21 cellular contexts compared by ENCODE assay signal in the genomic region with DNA sequence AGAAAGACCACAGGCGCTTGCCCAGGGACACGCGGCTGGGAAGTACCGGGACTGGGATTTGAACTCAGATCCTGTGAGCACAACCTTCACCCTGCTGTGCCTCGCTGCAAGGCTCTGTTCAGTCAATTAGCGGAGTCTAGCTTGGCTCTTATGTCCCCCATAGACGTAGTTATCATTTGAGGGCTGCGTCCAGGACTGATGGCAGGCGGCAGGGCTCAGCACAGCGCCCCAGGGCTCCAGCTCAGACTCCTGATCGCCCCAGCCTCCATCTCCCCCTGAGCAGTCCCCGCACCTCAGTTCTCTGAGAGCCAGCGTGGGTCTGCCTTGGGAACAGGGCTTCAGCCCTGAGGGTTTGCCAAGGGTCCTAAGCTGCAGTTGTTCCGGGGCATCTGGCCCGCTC. TPM values are rescaled to one million over a fixed set of nuclear protein-coding genes. Genes with fewer than 3 reads are reported as not detected.
A peak's percentile ranks its signal among the peaks of the same experiment; 100 is the strongest.
DNase-seq lines count a peak whose midpoint lies in the region; ATAC-seq, FAIRE-seq and TF ChIP-seq lines count a peak whose summit lies in the region.
"Had no signal": no experiment of that assay in that cellular context is flagged by ENCODE, and none has a peak within 500 bp of the region (broad histone marks: within the 10 kb centered on the region; RNA-seq: fewer than 3 reads in every experiment).

No MANE protein-coding gene starts in this region.

- intact Hi-C loops in left ventricle myocardium superior (cut with micrococcal nuclease) (no loop called here), right cardiac atrium (cut with DNase I) (no loop called here), left lung (cut with DNase I) (no loop called here), posterior vena cava (cut with DNase I) (no loop called here), kidney (cut with DNase I) (no loop called here)

- no peak for ATAC-seq in left ventricle myocardium superior
- no peak for ATAC-seq in right cardiac atrium
- ATAC-seq in left lung: no peak
- ATAC-seq in GM21528 (IDR thresholded peaks at IDR 0.05; ENCODE audit: low FRiP score, unreplicated experiment): no peak
- ATAC-seq: GM23338 had no signal

- H3K27me3 ChIP-seq in right cardiac atrium (ENCODE audit: control insufficient read depth, insufficient read depth) (no peaks in the 10 kb centered on the region), left lung (peaks cover 23 to 75% of the 10 kb centered on the region in 2 donors)

- H3K4me3 ChIP-seq in right cardiac atrium (ENCODE audit: low read length) (no peak overlapping the region), left lung (no peak overlapping the region), kidney (ENCODE audit: low read length in 2 of 2) (no peak overlapping the region)
- H3K4me3 ChIP-seq: A549, GM23338 had no signal

- H3K9ac ChIP-seq in kidney (ENCODE audit: low read length in 2 of 2): no peak overlapping the region

- peak; percentile 5 for DNase-seq in left ventricle myocardium superior
- DNase-seq in right cardiac atrium: no peak
- DNase-seq in left lung: peak; percentile 19 to 42
- DNase-seq in posterior vena cava (ENCODE audit: low spot score): peak; percentile 60
- no peak for DNase-seq in kidney
- DNase-seq in activated CD4-positive, alpha-beta T cell treated with anti-CD3 and anti-CD28 coated beads, Interleukin-2, amount 50 U/mL, for 4 hours: no peak
- DNase-seq: BE2C; CD4-positive, alpha-beta memory T cell; DMS153; DMS79 treated with DMSO at 0.1 percent for 48 hours; EL; H9 had no signal

- H3K27ac ChIP-seq in right cardiac atrium (ENCODE audit: low read length): no peak overlapping the region
- H3K27ac ChIP-seq in left lung: no peak overlapping the region
- no peak overlapping the region for H3K27ac ChIP-seq in kidney (ENCODE audit: low read depth in 2 of 2, low read length in 2 of 2)
- H3K27ac ChIP-seq: A549, C4-2B had no signal

- no peak for FAIRE-seq in kidney (lab: Jason Lieb, UNC)
- FAIRE-seq: A549, D721Med, G401.6, GM12891 had no signal

- no peak for TF ChIP-seq CTCF in left lung (IDR thresholded peaks at IDR 0.05)
- no peak for TF ChIP-seq CTCF in kidney (IDR thresholded peaks at IDR 0.05; ENCODE audit: borderline replicate concordance, extremely low read depth, insufficient read depth)

- 81% methylated on average over 15 of the region's 15 CpGs for WGBS in right cardiac atrium

- H3K36me3 ChIP-seq in left lung: no peaks in the 10 kb centered on the region
- H3K36me3 ChIP-seq in kidney (ENCODE audit: control insufficient read depth in 1 of 2, insufficient read depth in 2 of 2, low read length in 2 of 2): no peaks in the 10 kb centered on the region
- H3K36me3 ChIP-seq: BE2C had no signal

- H3K9me3 ChIP-seq in right cardiac atrium (ENCODE audit: control insufficient read depth, low read length) (no peaks in the 10 kb centered on the region), left lung (no peaks in the 10 kb centered on the region), kidney (ENCODE audit: control insufficient read depth in 1 of 2, low read length in 2 of 2) (no peaks in the 10 kb centered on the region)
- H3K9me3 ChIP-seq: A549, BE2C had no signal

- no peaks in the 10 kb centered on the region for H3K4me1 ChIP-seq in right cardiac atrium (ENCODE audit: control insufficient read depth, insufficient read depth, low read length)
- no peaks in the 10 kb centered on the region for H3K4me1 ChIP-seq in left lung
- H3K4me1 ChIP-seq in kidney (ENCODE audit: control insufficient read depth in 1 of 2, insufficient read depth in 1 of 2, low read depth in 1 of 2, low read length in 2 of 2): no peaks in the 10 kb centered on the region
- H3K4me1 ChIP-seq: A549, BE2C had no signal

RNA-seq across cellular contexts. Expression of a gene that starts 19.8 kb away (rescaled TPM):
- total RNA-seq in left ventricle myocardium superior (not detected), right cardiac atrium (not detected), left lung (not detected), posterior vena cava (not detected), kidney (not detected)
- polyA plus RNA-seq in right cardiac atrium (not detected), kidney (ENCODE audit: insufficient read depth, low read depth, low replicate concordance) (not detected)
- total RNA-seq: CD4-positive, alpha-beta memory T cell; GM23338; H9; HT1080 had no signal
- polyA plus RNA-seq: A549; AG04450; CD4-positive, alpha-beta memory T cell; GM23338 had no signal

RNA-seq across cellular contexts. Expression of a gene that starts 33.4 kb away (rescaled TPM):
- 0.42 TPM for total RNA-seq in left ventricle myocardium superior
- total RNA-seq in right cardiac atrium: under 1 TPM in 3 of 4 donors, not detected in 1; 0.28 to 0.43 (median 0.38) TPM
- 0.11 TPM for polyA plus RNA-seq in right cardiac atrium
- total RNA-seq in left lung: under 1 TPM; 0.31 to 0.47 TPM
- under 1 TPM in 1 of 2 donors, not detected in 1; 0.62 TPM for total RNA-seq in posterior vena cava
- total RNA-seq in kidney: 0.22 TPM
- not detected for polyA plus RNA-seq in kidney (ENCODE audit: insufficient read depth, low read depth, low replicate concordance)
- total RNA-seq: CD4-positive, alpha-beta memory T cell; GM23338; H9; HT1080 had no signal
- polyA plus RNA-seq: A549; AG04450; CD4-positive, alpha-beta memory T cell; GM23338 had no signal

RNA-seq across cellular contexts. Expression of a gene that starts 33.7 kb away (rescaled TPM):
- total RNA-seq in left ventricle myocardium superior (15.9 TPM), right cardiac atrium (10 to 100 TPM; 14.1 to 19.1 (median 15.4) TPM), left lung (10 to 100 TPM; 34.5 to 39.6 TPM), posterior vena cava (10 to 100 TPM; 61.2 to 84.0 TPM), kidney (63.0 TPM)
- polyA plus RNA-seq in right cardiac atrium (10.3 TPM), kidney (ENCODE audit: insufficient read depth, low read depth, low replicate concordance) (8.5 TPM)

Comparison
In these comparisons a context has a peak if more than half of its experiments do, and no peak if none do; other contexts are left out.
1. DNase-seq: peak in left ventricle myocardium superior (single experiment), left lung (2 of 2) and posterior vena cava (single experiment); none in right cardiac atrium (0 of 3), kidney (single experiment) and activated CD4-positive, alpha-beta T cell treated with anti-CD3 and anti-CD28 coated beads, Interleukin-2, amount 50 U/mL, for 4 hours (0 of 2).